20 cellular contexts compared by ENCODE assay signal in the genomic region with DNA sequence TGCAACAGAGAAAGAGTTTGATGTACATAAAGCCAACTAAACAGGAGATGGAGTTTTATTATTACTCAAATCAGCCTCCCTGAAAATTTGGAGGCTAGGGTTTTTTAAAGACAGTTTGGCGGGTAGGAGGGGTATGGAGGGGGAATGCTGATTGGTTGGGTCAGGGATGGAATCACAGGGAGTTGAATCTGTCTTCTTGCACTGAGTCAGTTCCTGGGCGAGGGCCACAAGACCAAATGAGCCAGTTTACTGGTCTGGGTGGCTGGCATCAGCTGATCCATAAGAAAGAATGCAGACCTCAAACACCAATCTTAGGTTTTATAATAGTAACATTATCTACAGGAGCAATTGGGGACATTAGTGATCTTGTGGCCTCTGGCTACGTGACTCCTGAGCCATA.
DNase-seq lines count a peak whose midpoint lies in the region; FAIRE-seq and TF ChIP-seq lines count a peak whose summit lies in the region.
"Had no signal": no experiment of that assay in that cellular context is flagged by ENCODE, and none has a peak within 500 bp of the region (broad histone marks: within the 10 kb centered on the region; RNA-seq: fewer than 3 reads in every experiment).

No MANE protein-coding gene starts in this region.

- H3K36me3 Mint-ChIP-seq in astrocyte (ENCODE audit: low read depth, unreplicated experiment), result peaks cover 51% of the 10 kb centered on the region

- no peaks in the 10 kb centered on the region for H3K27me3 Mint-ChIP-seq in astrocyte (ENCODE audit: low read depth, unreplicated experiment)

- H3K4me2 ChIP-seq in GM23248 (ENCODE audit: unreplicated experiment) (no peak overlapping the region), astrocyte (ENCODE audit: low read length) (no peak overlapping the region)

- H3K9ac ChIP-seq in GM23248 (no peak overlapping the region), astrocyte (ENCODE audit: low read length) (no peak overlapping the region)

- no peaks in the 10 kb centered on the region for H3K9me2 ChIP-seq in GM23248 (ENCODE audit: insufficient read depth)

- no peak overlapping the region; the same call in 1 of the 2 replicates for H3K27ac ChIP-seq in GM23248
- no peak overlapping the region for H3K27ac ChIP-seq in astrocyte (ENCODE audit: low read depth, low read length)
- H3K27ac ChIP-seq in stomach, result no peak overlapping the region
- H3K27ac ChIP-seq: C4-2B, foreskin keratinocyte had no signal

- H3K27me3 ChIP-seq in GM23248 (replicated peaks; ENCODE audit: insufficient read depth), result no peaks in the 10 kb centered on the region
- H3K27me3 ChIP-seq in astrocyte (ENCODE audit: insufficient read depth, low read length), result no peaks in the 10 kb centered on the region
- H3K27me3 ChIP-seq in stomach, result no peaks in the 10 kb centered on the region
- H3K27me3 ChIP-seq: foreskin keratinocyte, tibial artery had no signal

- FAIRE-seq in astrocyte (lab: Jason Lieb, UNC), result no peak
- FAIRE-seq: islet of Langerhans, RCC 7860 had no signal

- TF ChIP-seq CTCF in AG10803 (conservative IDR thresholded peaks at IDR 0.05; ENCODE audit: low read length) (no peak), astrocyte (IDR thresholded peaks at IDR 0.05; ENCODE audit: insufficient read depth, low read depth, low read length) (no peak), stomach (IDR thresholded peaks at IDR 0.05) (no peak)

- peaks cover under 1% of the 10 kb centered on the region for H3K9me3 Mint-ChIP-seq in astrocyte (ENCODE audit: unreplicated experiment)

- H3K79me2 ChIP-seq in GM23248 (ENCODE audit: insufficient read depth), result no peaks in the 10 kb centered on the region
- H3K79me2 ChIP-seq in astrocyte (ENCODE audit: insufficient read depth, low read length), result no peaks in the 10 kb centered on the region

- no peak for TF ChIP-seq EP300 in stomach (IDR thresholded peaks at IDR 0.05)

- H3K4me3 Mint-ChIP-seq in astrocyte (ENCODE audit: unreplicated experiment), result no peak overlapping the region
- H3K4me3 Mint-ChIP-seq: T-helper 1 cell treated with Interleukin-12 subunit alpha and Interleukin-12 subunit beta and Interleukin-4 antibody, amounts not matched to agents 30 μg/mL and 1 μg/mL, for 36 hours had no signal

- H3K27ac Mint-ChIP-seq in astrocyte (ENCODE audit: unreplicated experiment), result no peak overlapping the region
- H3K27ac Mint-ChIP-seq: T-helper 1 cell treated with Interleukin-12 subunit alpha and Interleukin-12 subunit beta and Interleukin-4 antibody, amounts not matched to agents 30 μg/mL and 1 μg/mL, for 36 hours had no signal

- H3K4me1 Mint-ChIP-seq in astrocyte (ENCODE audit: low read depth, unreplicated experiment), result peaks cover 2% of the 10 kb centered on the region

- TF ChIP-seq POLR2A in stomach (IDR thresholded peaks at IDR 0.05), result no peak

- no peaks in the 10 kb centered on the region for H3F3A ChIP-seq in GM23248 (ENCODE audit: insufficient read depth)

- 69 to 81% methylated on average over 3 of the region's 3 CpGs for WGBS in GM23248 (ENCODE audit: low coverage in 1 of 2, low lambda C conversion rate in 2 of 2, missing lambda C conversion rate in 2 of 2), 2 experiments
- 85 to 95% (median 93%) methylated on average over 3 of the region's 3 CpGs for WGBS in stomach, 5 donors

- H3K36me3 ChIP-seq in GM23248 (ENCODE audit: low read depth), result peaks cover 6% of the 10 kb centered on the region; the same call in 1 of the 2 replicates
- H3K36me3 ChIP-seq in astrocyte (ENCODE audit: insufficient read depth, low read length), result no peaks in the 10 kb centered on the region
- H3K36me3 ChIP-seq in stomach, result peaks cover 0 to 45% (median 23%) of the 10 kb centered on the region in 4 donors

- H3K4me3 ChIP-seq in AG10803 (ENCODE audit: low read length) (no peak overlapping the region), GM23248 (no peak overlapping the region), astrocyte (ENCODE audit: insufficient read depth, low read depth, low read length) (no peak overlapping the region), stomach (no peak overlapping the region)
- H3K4me3 ChIP-seq: tibial artery had no signal

- in situ Hi-C loops in GM23248 (cut with MboI), result no loop called here

- H3K9me3 ChIP-seq in GM23248 (ENCODE audit: low read depth) (no peaks in the 10 kb centered on the region), astrocyte (ENCODE audit: insufficient read depth, low read depth, low read length) (no peaks in the 10 kb centered on the region), stomach (no peaks in the 10 kb centered on the region)
- H3K9me3 ChIP-seq: tibial artery had no signal

- intact Hi-C loops in stomach (cut with DNase I; ENCODE audit: low total_unique reads), result no loop called here

- peaks cover 11% of the 10 kb centered on the region for H3K4me1 ChIP-seq in GM23248 (ENCODE audit: insufficient read depth)
- H3K4me1 ChIP-seq in astrocyte (ENCODE audit: insufficient read depth, low read length), result no peaks in the 10 kb centered on the region
- no peaks in the 10 kb centered on the region for H3K4me1 ChIP-seq in stomach
- H3K4me1 ChIP-seq: foreskin keratinocyte had no signal

- no peaks in the 10 kb centered on the region for H4K20me1 ChIP-seq in GM23248 (ENCODE audit: insufficient read depth)
- peaks cover 10% of the 10 kb centered on the region for H4K20me1 ChIP-seq in astrocyte (ENCODE audit: insufficient read depth, low read length)

- DNase-seq in AG10803 (ENCODE audit: low read depth) (peak; percentile 59), GM23248 (peak; percentile 80), astrocyte (ENCODE audit: low read depth) (peak; percentile 61), iris pigment epithelial cell (ENCODE audit: low read depth) (peak; percentile 48), stomach (no peak), SIG-M5 treated with dmso at 0.1 percent for 504 hours (lab: John Stamatoyannopoulos, UW; ENCODE audit: unreplicated experiment) (no peak), iPS-NIHi11 (ENCODE audit: low spot score) (no peak), DMS79 treated with DMSO at 0.1 percent for 48 hours (lab: John Stamatoyannopoulos, UW) (no peak)
- DNase-seq: activated CD4-positive, alpha-beta T cell treated with anti-CD3 and anti-CD28 coated beads for 1 hour; activated T-cell treated with anti-CD3 and anti-CD28 coated beads for 4 hours; amniotic stem cell; NCI-H187 treated with DMSO at 0.1 percent for 48 hours; NCI-H526; posterior cingulate gyrus had no signal

- H2AFZ ChIP-seq in GM23248 (no peak overlapping the region), astrocyte (ENCODE audit: low read depth, low read length) (no peak overlapping the region)

Comparison
In these comparisons a context has a peak if more than half of its experiments do, and no peak if none do; other contexts are left out.
1. DNase-seq: peak in AG10803 (single experiment), GM23248 (single experiment), astrocyte (single experiment) and iris pigment epithelial cell (single experiment); none in stomach (single experiment), SIG-M5 treated with dmso at 0.1 percent for 504 hours (single experiment), iPS-NIHi11 (single experiment) and DMS79 treated with DMSO at 0.1 percent for 48 hours (single experiment).